ENCODE assay signal across 12 cellular contexts in genomic region chr2:177338177-177338721, GRCh38. TPM values are rescaled to one million over a fixed set of nuclear protein-coding genes. Genes with fewer than 3 reads are reported as not detected.
A peak's percentile ranks its signal among the peaks of the same experiment; 100 is the strongest.
DNase-seq lines count a peak whose midpoint lies in the region; ATAC-seq, FAIRE-seq and TF ChIP-seq lines count a peak whose summit lies in the region.
"Had no signal": no experiment of that assay in that cellular context is flagged by ENCODE, and none has a peak within 500 bp of the region (broad histone marks: within the 10 kb centered on the region; RNA-seq: fewer than 3 reads in every experiment).

No MANE protein-coding gene starts in this region.

- H3K27me3 ChIP-seq in HepG2 (ENCODE audit: control insufficient read depth in 1 of 2, insufficient read depth in 2 of 2, low read length in 2 of 2), result no peaks in the 10 kb centered on the region

- no peak for TF ChIP-seq POLR2A in HepG2 (IDR thresholded peaks at IDR 0.05; ENCODE audit: insufficient read depth in 1 of 2, low read depth in 2 of 2, low read length in 2 of 2)

- no peak for TF ChIP-seq EP300 in HepG2 (IDR thresholded peaks at IDR 0.05; ENCODE audit: low read depth in 2 of 2, low read length in 2 of 2)
- no peak for TF ChIP-seq EP300 in HepG2 (CRISPR knock-in tag; IDR thresholded peaks at IDR 0.05; ENCODE audit: borderline replicate concordance)

- WGBS in HepG2 (ENCODE audit: low lambda C conversion rate), result 86% methylated on average over 4 of the region's 4 CpGs

- TF ChIP-seq CTCF in HepG2 (CRISPR knock-in tag; IDR thresholded peaks at IDR 0.05), result no peak

- ATAC-seq in activated T-helper 17 cell treated with anti-CD3 and anti-CD28 coated beads, Interleukin-2, amount 50 U/mL, for 72 hours (replicated peaks), result peak; percentile 95
- ATAC-seq in HepG2 (peak; percentile 63), GM21528 (IDR thresholded peaks at IDR 0.05; ENCODE audit: low FRiP score, unreplicated experiment) (no peak), HG03025 (IDR thresholded peaks at IDR 0.05; ENCODE audit: low FRiP score, unreplicated experiment) (no peak)

- no TSS peak for BruUV-seq in HepG2 (replicated peaks; lab: Mats Ljungman, UMichigan)

- peaks cover 2% of the 10 kb centered on the region for H3K4me1 ChIP-seq in HepG2 (ENCODE audit: insufficient read depth, low read length)

- intact Hi-C loops in HepG2 (cut with micrococcal nuclease; ENCODE audit: unreplicated experiment), result loop anchor here (10.0 kb wide), 1 partner anchor 113 kb away; no protein-coding TSS in a partner anchor

- no peaks in the 10 kb centered on the region for H3K4me1 Mint-ChIP-seq in activated T-helper 17 cell treated with anti-CD3 and anti-CD28 coated beads, Interleukin-2, amount 50 U/mL, for 72 hours

- H3K4me2 ChIP-seq in HepG2 (ENCODE audit: low read depth, low read length), result no peak overlapping the region

- H3K9ac ChIP-seq in HepG2 (ENCODE audit: insufficient read depth, low read depth, low read length), result no peak overlapping the region

- no peaks in the 10 kb centered on the region for H4K20me1 ChIP-seq in HepG2 (ENCODE audit: insufficient read depth, low read length)

- H2AFZ ChIP-seq in HepG2 (ENCODE audit: low read length), result no peak overlapping the region

- no peak overlapping the region for H3K27ac ChIP-seq in HepG2 (ENCODE audit: extremely low read length, insufficient read depth, low read length)

- CTCF ChIA-PET in HepG2 (lab: Yijun Ruan, JAX; ENCODE audit: low intra/inter-chr PET ratio, low total read pairs), result interaction anchor here (1.7 kb wide), 1 partner anchor 77 kb away, joined by 10 read pairs; no protein-coding TSS in a partner anchor

- H3K9me3 ChIP-seq in HepG2 (ENCODE audit: low read length), result no peaks in the 10 kb centered on the region

- no peaks in the 10 kb centered on the region for H3K79me2 ChIP-seq in HepG2 (ENCODE audit: insufficient read depth, low read length)

- no peaks in the 10 kb centered on the region for H3K27me3 Mint-ChIP-seq in activated T-helper 17 cell treated with anti-CD3 and anti-CD28 coated beads, Interleukin-2, amount 50 U/mL, for 72 hours

- H3K36me3 Mint-ChIP-seq in activated T-helper 17 cell treated with anti-CD3 and anti-CD28 coated beads, Interleukin-2, amount 50 U/mL, for 72 hours (ENCODE audit: low read depth), result no peaks in the 10 kb centered on the region

- DNase-seq in DMS79 (lab: John Stamatoyannopoulos, UW) (peak; percentile 89), M059J (ENCODE audit: low read depth) (peak; percentile 94), HepG2 (ENCODE audit: low spot score) (peak; percentile 41), NCI-H1694 (lab: John Stamatoyannopoulos, UW) (no peak), AG20443 (ENCODE audit: low spot score) (no peak)
- DNase-seq: DND-41, hippocampal formation, NCI-H2227 treated with DMSO at 0.1 percent for 48 hours, occipital lobe had no signal

- no peak for TF ChIP-seq RAD21 in HepG2 (CRISPR knock-in tag; IDR thresholded peaks at IDR 0.05)

- no peaks in the 10 kb centered on the region for H3K9me3 Mint-ChIP-seq in activated T-helper 17 cell treated with anti-CD3 and anti-CD28 coated beads, Interleukin-2, amount 50 U/mL, for 72 hours

- H3K4me3 Mint-ChIP-seq in activated T-helper 17 cell treated with anti-CD3 and anti-CD28 coated beads, Interleukin-2, amount 50 U/mL, for 72 hours, result no peak overlapping the region

- 0 out of 5 replicates have a peak, but pooled peaks cover 4 to 11% of the 10 kb centered on the region in 2 experiments for H3K36me3 ChIP-seq in HepG2 (replicated peaks in 1 of 2; ENCODE audit: control insufficient read depth in 1 of 2, insufficient read depth in 2 of 2, low read length in 2 of 2)

- no peak overlapping the region for H3K4me3 ChIP-seq in HepG2 (replicated peaks in 1 of 3; ENCODE audit: insufficient read depth in 1 of 3, low read depth in 2 of 3, low read length in 3 of 3)

- no peak overlapping the region for H3K27ac Mint-ChIP-seq in activated T-helper 17 cell treated with anti-CD3 and anti-CD28 coated beads, Interleukin-2, amount 50 U/mL, for 72 hours

- in situ Hi-C loops in HepG2 (cut with HindIII; ENCODE audit: extremely low pct_ligation_motif_present, low pct_unique_long_range_greater_than_20kb), result loop anchor here (10.0 kb wide), 1 partner anchor 267 kb away; no protein-coding TSS in a partner anchor

- no peak for FAIRE-seq in HepG2 (lab: Jason Lieb, UNC)

- POLR2A ChIA-PET in HepG2 (lab: Yijun Ruan, JAX), result no interaction called here

TF ChIP-seq in HepG2, 621 proteins besides CTCF, POLR2A, EP300 and RAD21 (continues in another document):
- TF ChIP-seq MTA3 (CRISPR knock-in tag; IDR thresholded peaks at IDR 0.05), result no peak
- no peak for TF ChIP-seq ZNF281 (CRISPR knock-in tag; IDR thresholded peaks at IDR 0.05; ENCODE audit: borderline replicate concordance)
- TF ChIP-seq, protein P1, sequence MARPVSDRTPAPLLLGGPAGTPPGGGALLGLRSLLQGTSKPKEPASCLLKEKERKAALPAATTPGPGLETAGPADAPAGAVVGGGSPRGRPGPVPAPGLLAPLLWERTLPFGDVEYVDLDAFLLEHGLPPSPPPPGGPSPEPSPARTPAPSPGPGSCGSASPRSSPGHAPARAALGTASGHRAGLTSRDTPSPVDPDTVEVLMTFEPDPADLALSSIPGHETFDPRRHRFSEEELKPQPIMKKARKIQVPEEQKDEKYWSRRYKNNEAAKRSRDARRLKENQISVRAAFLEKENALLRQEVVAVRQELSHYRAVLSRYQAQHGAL (CRISPR knock-in tag; IDR thresholded peaks at IDR 0.05; ENCODE audit: not compliant biosample characterization), result no peak
- TF ChIP-seq, protein P2, sequence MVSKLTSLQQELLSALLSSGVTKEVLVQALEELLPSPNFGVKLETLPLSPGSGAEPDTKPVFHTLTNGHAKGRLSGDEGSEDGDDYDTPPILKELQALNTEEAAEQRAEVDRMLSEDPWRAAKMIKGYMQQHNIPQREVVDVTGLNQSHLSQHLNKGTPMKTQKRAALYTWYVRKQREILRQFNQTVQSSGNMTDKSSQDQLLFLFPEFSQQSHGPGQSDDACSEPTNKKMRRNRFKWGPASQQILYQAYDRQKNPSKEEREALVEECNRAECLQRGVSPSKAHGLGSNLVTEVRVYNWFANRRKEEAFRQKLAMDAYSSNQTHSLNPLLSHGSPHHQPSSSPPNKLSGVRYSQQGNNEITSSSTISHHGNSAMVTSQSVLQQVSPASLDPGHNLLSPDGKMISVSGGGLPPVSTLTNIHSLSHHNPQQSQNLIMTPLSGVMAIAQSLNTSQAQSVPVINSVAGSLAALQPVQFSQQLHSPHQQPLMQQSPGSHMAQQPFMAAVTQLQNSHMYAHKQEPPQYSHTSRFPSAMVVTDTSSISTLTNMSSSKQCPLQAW (CRISPR knock-in tag; IDR thresholded peaks at IDR 0.05), result no peak
- TF ChIP-seq PITX1 (CRISPR knock-in tag; IDR thresholded peaks at IDR 0.05), result no peak

RNA-seq across cellular contexts. Expression of gene AGPS, which starts 54.3 kb away (rescaled TPM):
- total RNA-seq in M059J (2014; rRNA removed; shearing (Covaris generic)), result 32.2 and 46.7 TPM in 2 replicates
- 10 to 100 TPM; 31.4 to 70.0 TPM for total RNA-seq in activated T-helper 17 cell treated with anti-CD3 and anti-CD28 coated beads, Interleukin-2, amount 50 U/mL, for 72 hours
- total RNA-seq in HepG2 (2016; rRNA removed; fragmentation: Illumina TruSeq; extraction: Trizol), result 99.0 and 159 TPM in 2 replicates
- total RNA-seq in HepG2 (2016; cell fraction: cytosol; rRNA removed; fragmentation: Illumina TruSeq; extraction: Trizol; ENCODE audit: low read depth), result 13.8 and 16.6 TPM in 2 replicates
- 107 and 167 TPM in 2 replicates for total RNA-seq in HepG2 (2016; cell fraction: insoluble cytoplasmic fraction; rRNA removed; fragmentation: Illumina TruSeq; extraction: Trizol)
- total RNA-seq in HepG2 (2016; cell fraction: membrane; rRNA removed; fragmentation: Illumina TruSeq; extraction: Trizol), result 27.7 and 34.8 TPM in 2 replicates
- total RNA-seq in HepG2 (2016; cell fraction: nucleus; rRNA removed; fragmentation: Illumina TruSeq; extraction: Trizol), result 78.6 and 83.3 TPM in 2 replicates
- polyA plus RNA-seq in HepG2 (2011; rRNA removed), result 33.0 and 39.4 TPM in 2 replicates
- 12.4 and 18.2 TPM in 2 replicates for polyA plus RNA-seq in HepG2 (2011; cell fraction: cytosol; rRNA removed)
- 33.3 and 39.4 TPM in 2 replicates for polyA plus RNA-seq in HepG2 (2011; cell fraction: nucleus; rRNA removed)
- polyA plus RNA-seq in HepG2 (2012), result 60.7 and 80.2 TPM in 2 replicates
- 5.1 and 5.9 TPM in 2 replicates for polyA plus RNA-seq in HepG2 (2016; cell fraction: cytosol; fragmentation: Illumina TruSeq; extraction: Trizol; ENCODE audit: low read depth)
- polyA plus RNA-seq in HepG2 (2016; cell fraction: insoluble cytoplasmic fraction; fragmentation: Illumina TruSeq; extraction: Trizol; ENCODE audit: low read depth), result 103 and 105 TPM in 2 replicates
- polyA plus RNA-seq in HepG2 (2016; cell fraction: membrane; fragmentation: Illumina TruSeq; extraction: Trizol; ENCODE audit: low read depth), result 12.6 and 14.4 TPM in 2 replicates
- polyA plus RNA-seq in HepG2 (2016; cell fraction: nucleus; fragmentation: Illumina TruSeq; extraction: Trizol; ENCODE audit: insufficient read depth, low read depth), result 46.9 and 49.0 TPM in 2 replicates
- polyA minus RNA-seq in HepG2 (2011; rRNA and poly(A)+ RNA removed; ENCODE audit: low replicate concordance), result 9.0 and 17.9 TPM in 2 replicates
- polyA minus RNA-seq in HepG2 (2011; cell fraction: cytosol; rRNA and poly(A)+ RNA removed), result 50.4 and 57.0 TPM in 2 replicates
- polyA minus RNA-seq in HepG2 (2011; cell fraction: nucleus; rRNA and poly(A)+ RNA removed), result 169 and 218 TPM in 2 replicates

Comparison
In these comparisons a context has a peak if more than half of its experiments do, and no peak if none do; other contexts are left out.
1. DNase-seq: peak in DMS79 (single experiment), M059J (single experiment) and HepG2 (single experiment); none in NCI-H1694 (single experiment) and AG20443 (single experiment).
2. ATAC-seq: peak in activated T-helper 17 cell treated with anti-CD3 and anti-CD28 coated beads, Interleukin-2, amount 50 U/mL, for 72 hours (single experiment) and HepG2 (single experiment); none in GM21528 (single experiment) and HG03025 (single experiment).